ENCODE assay signal across 15 cellular contexts in the genomic region with DNA sequence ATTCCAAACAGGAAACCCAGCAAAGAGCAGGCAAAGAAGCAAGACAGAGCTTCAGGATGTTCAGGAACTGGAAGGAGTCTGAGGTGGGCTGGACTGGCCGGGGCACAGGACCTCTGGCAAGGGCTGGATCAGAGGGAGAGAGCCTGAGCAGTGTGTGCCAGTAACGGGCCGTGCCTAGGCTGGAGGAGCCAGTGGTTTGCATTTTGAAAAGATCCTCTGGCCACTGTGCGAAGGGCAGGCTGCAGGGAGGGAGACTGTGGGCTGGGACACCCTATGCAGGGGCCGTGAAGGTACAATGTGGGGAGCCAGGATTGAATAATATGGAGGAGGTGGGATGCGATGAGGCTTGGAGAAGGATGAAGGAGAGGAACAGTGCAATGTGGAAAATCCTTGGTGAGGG. TPM values are rescaled to one million over a fixed set of nuclear protein-coding genes. Genes with fewer than 3 reads are reported as not detected.
A peak's percentile ranks its signal among the peaks of the same experiment; 100 is the strongest.
DNase-seq lines count a peak whose midpoint lies in the region; ATAC-seq and TF ChIP-seq lines count a peak whose summit lies in the region.
"Had no signal": no experiment of that assay in that cellular context is flagged by ENCODE, and none has a peak within 500 bp of the region (broad histone marks: within the 10 kb centered on the region; RNA-seq: fewer than 3 reads in every experiment).

No MANE protein-coding gene starts in this region.

- H3K27me3 Mint-ChIP-seq in endothelial cell (ENCODE audit: unreplicated experiment): peaks cover 2% of the 10 kb centered on the region

- no peaks in the 10 kb centered on the region for H3K36me3 Mint-ChIP-seq in endothelial cell (ENCODE audit: low read depth, unreplicated experiment)

- H3K9me3 Mint-ChIP-seq in endothelial cell (ENCODE audit: unreplicated experiment): no peaks in the 10 kb centered on the region
- H3K9me3 Mint-ChIP-seq: activated CD4-positive, alpha-beta T cell treated with anti-CD3 and anti-CD28 coated beads, Interleukin-2, amount 10 ng/mL, durations not matched to agents 7 days and 5 days; activated naive CD8-positive, alpha-beta T cell treated with anti-CD3 and anti-CD28 coated beads, Interleukin-2, amount 50 U/mL, for 24 hours had no signal

- intact Hi-C loops in posterior vena cava (cut with DNase I): no loop called here

- no peak for TF ChIP-seq POLR2A in Peyer's patch (IDR thresholded peaks at IDR 0.05)

- H3K4me1 Mint-ChIP-seq in endothelial cell (ENCODE audit: unreplicated experiment): peaks cover 10% of the 10 kb centered on the region
- H3K4me1 Mint-ChIP-seq: activated CD4-positive, alpha-beta T cell treated with anti-CD3 and anti-CD28 coated beads, Interleukin-2, amount 10 ng/mL, durations not matched to agents 7 days and 5 days had no signal

- no peak for ATAC-seq in GM19395 (IDR thresholded peaks at IDR 0.05; ENCODE audit: unreplicated experiment)

- H3K36me3 ChIP-seq in Peyer's patch: no peaks in the 10 kb centered on the region

- no peaks in the 10 kb centered on the region for H3K9me3 ChIP-seq in Peyer's patch

- H3K4me3 ChIP-seq in Peyer's patch: no peak overlapping the region
- H3K4me3 ChIP-seq: GM12878 had no signal

- peak overlapping the region; percentile 58 for H3K27ac Mint-ChIP-seq in endothelial cell (ENCODE audit: unreplicated experiment)
- H3K27ac Mint-ChIP-seq: activated CD4-positive, alpha-beta T cell treated with anti-CD3 and anti-CD28 coated beads, Interleukin-2, amount 10 ng/mL, durations not matched to agents 7 days and 5 days; activated naive CD8-positive, alpha-beta T cell treated with anti-CD3 and anti-CD28 coated beads, Interleukin-2, amount 50 U/mL, for 24 hours had no signal

- H3K4me1 ChIP-seq in Peyer's patch: peaks cover 0 to 15% (median 0%) of the 10 kb centered on the region in 4 donors
- H3K4me1 ChIP-seq: parathyroid adenoma had no signal

- TF ChIP-seq CTCF in C4-2B (conservative IDR thresholded peaks at IDR 0.05) (no peak), Peyer's patch (IDR thresholded peaks at IDR 0.05) (no peak), endothelial cell (IDR thresholded peaks at IDR 0.05; ENCODE audit: unreplicated experiment) (no peak)

- H3K27ac ChIP-seq in C4-2B (peak overlapping the region; percentile 67), Peyer's patch (peak overlapping the region in 3 of 4 donors; percentile 64 to 88 (median 84))
- H3K27ac ChIP-seq: parathyroid adenoma had no signal

- no peak overlapping the region for H3K4me3 Mint-ChIP-seq in endothelial cell (ENCODE audit: unreplicated experiment)
- H3K4me3 Mint-ChIP-seq: activated CD4-positive, alpha-beta T cell treated with anti-CD3 and anti-CD28 coated beads, Interleukin-2, amount 10 ng/mL, durations not matched to agents 7 days and 5 days; activated naive CD8-positive, alpha-beta T cell treated with anti-CD3 and anti-CD28 coated beads, Interleukin-2, amount 50 U/mL, for 24 hours had no signal

- DNase-seq in Peyer's patch (no peak), endothelial cell (ENCODE audit: low spot score) (no peak), posterior vena cava (ENCODE audit: low spot score) (peak; percentile 45), NCI-H526 (lab: John Stamatoyannopoulos, UW) (no peak), T-helper 1 cell (no peak)
- DNase-seq in NK-92 treated with Interleukin-12 subunit alpha and Interleukin-12 subunit beta, amount 100 ng/mL, for 24 hours (lab: John Stamatoyannopoulos, UW): no peak
- DNase-seq: activated CD4-positive, alpha-beta T cell treated with anti-CD3 and anti-CD28 coated beads, Interleukin-2, amount 10 ng/mL, durations not matched to agents 7 days and 5 days; activated naive CD8-positive, alpha-beta T cell treated with anti-CD3 and anti-CD28 coated beads, Interleukin-2, amount 50 U/mL, for 24 hours; effector CD8-positive, alpha-beta T cell; NCI-H1436 treated with DMSO at 0.1 percent for 48 hours; T-helper 9 cell had no signal

- H3K27me3 ChIP-seq in Peyer's patch: no peaks in the 10 kb centered on the region

RNA-seq across cellular contexts. Expression of gene SDC1, which starts 6.2 kb away (rescaled TPM):
- 100 to 1,000 TPM in 3 of 4 donors, 10 to 100 TPM in 1; 25.6 to 343 (median 197) TPM for total RNA-seq in Peyer's patch
- total RNA-seq in endothelial cell (ENCODE audit: unreplicated experiment): 3.6 TPM
- total RNA-seq in posterior vena cava: 1 to 10 TPM; 1.2 to 3.0 TPM
